ENCODE assay signal across 13 cellular contexts in genomic region chr10:127889605-127890195, GRCh38. TPM values are rescaled to one million over a fixed set of nuclear protein-coding genes. Genes with fewer than 3 reads are reported as not detected.
DNase-seq lines count a peak whose midpoint lies in the region; ATAC-seq and TF ChIP-seq lines count a peak whose summit lies in the region.
"Had no signal": no experiment of that assay in that cellular context is flagged by ENCODE, and none has a peak within 500 bp of the region (broad histone marks: within the 10 kb centered on the region; RNA-seq: fewer than 3 reads in every experiment).

No MANE protein-coding gene starts in this region.

- no peaks in the 10 kb centered on the region for H3K9me3 Mint-ChIP-seq in naive thymus-derived CD4-positive, alpha-beta T cell
- H3K9me3 Mint-ChIP-seq: effector memory CD8-positive, alpha-beta T cell had no signal

- TF ChIP-seq CTCF in Peyer's patch (IDR thresholded peaks at IDR 0.05), result no peak

- peaks cover 6 to 19% (median 8%) of the 10 kb centered on the region in 5 donors for H3K27me3 Mint-ChIP-seq in naive thymus-derived CD4-positive, alpha-beta T cell

- CTCF ChIA-PET in naive thymus-derived CD4-positive, alpha-beta T cell (lab: Charles Lee), result no interaction called here

- ATAC-seq in naive thymus-derived CD4-positive, alpha-beta T cell, result peak; percentile 61
- ATAC-seq in GM21717 (IDR thresholded peaks at IDR 0.05; ENCODE audit: unreplicated experiment) (no peak), HG03175 (IDR thresholded peaks at IDR 0.05; ENCODE audit: unreplicated experiment) (no peak)
- ATAC-seq: effector memory CD8-positive, alpha-beta T cell had no signal

- no peak for TF ChIP-seq POLR2A in Peyer's patch (IDR thresholded peaks at IDR 0.05)

- peak overlapping the region in 3 of 4 donors; percentile 19 to 50 (median 48) for H3K4me3 ChIP-seq in Peyer's patch
- no peak overlapping the region for H3K4me3 ChIP-seq in naive thymus-derived CD4-positive, alpha-beta T cell (ENCODE audit: low read length)
- H3K4me3 ChIP-seq: BLaER1 treated with 17β-estradiol and CSF1 and Interleukin-3, amounts not matched to agents 10 nM and 100 nM had no signal

- H3K36me3 Mint-ChIP-seq in naive thymus-derived CD4-positive, alpha-beta T cell, result no peaks in the 10 kb centered on the region

- peak overlapping the region in 3 of 4 donors; percentile 76 to 93 (median 88) for H3K27ac ChIP-seq in Peyer's patch
- H3K27ac ChIP-seq in naive thymus-derived CD4-positive, alpha-beta T cell (ENCODE audit: low read depth, low read length), result no peak overlapping the region
- H3K27ac ChIP-seq: parathyroid adenoma had no signal

- peak; percentile 38 to 56 for DNase-seq in AML-193 (lab: John Stamatoyannopoulos, UW)
- peak in 1 of 3 donors; percentile 9 for DNase-seq in Peyer's patch
- peak; percentile 31 for DNase-seq in fibroblast of gingiva (ENCODE audit: low read depth)
- DNase-seq in naive thymus-derived CD4-positive, alpha-beta T cell, result no peak
- DNase-seq in HCEC 1CT, result no peak
- DNase-seq in hepatic stellate cell (ENCODE audit: low spot score), result no peak
- DNase-seq: effector memory CD8-positive, alpha-beta T cell; NCI-H2171 had no signal

- H3K4me1 ChIP-seq in Peyer's patch, result peaks cover 0 to 29% (median 2%) of the 10 kb centered on the region in 4 donors
- H3K4me1 ChIP-seq in naive thymus-derived CD4-positive, alpha-beta T cell (ENCODE audit: control insufficient read depth in 2 of 2, insufficient read depth in 2 of 2, low read length in 2 of 2), result no peaks in the 10 kb centered on the region
- H3K4me1 ChIP-seq: parathyroid adenoma had no signal

- no peaks in the 10 kb centered on the region for H3K27me3 ChIP-seq in Peyer's patch
- H3K27me3 ChIP-seq in naive thymus-derived CD4-positive, alpha-beta T cell (ENCODE audit: control insufficient read depth in 2 of 2, insufficient read depth in 2 of 2, low read length in 2 of 2), result no peaks in the 10 kb centered on the region
- H3K27me3 ChIP-seq: BLaER1 treated with 17β-estradiol and CSF1 and Interleukin-3, amounts not matched to agents 10 nM and 100 nM had no signal

- H3K9me3 ChIP-seq in Peyer's patch, result no peaks in the 10 kb centered on the region
- H3K9me3 ChIP-seq in naive thymus-derived CD4-positive, alpha-beta T cell (ENCODE audit: control insufficient read depth in 2 of 3, low read length in 3 of 3), result no peaks in the 10 kb centered on the region
- H3K9me3 ChIP-seq: BLaER1 treated with 17β-estradiol and CSF1 and Interleukin-3, amounts not matched to agents 10 nM and 100 nM had no signal

- POLR2A ChIA-PET in naive thymus-derived CD4-positive, alpha-beta T cell (lab: Charles Lee), result no interaction called here

- no peak overlapping the region for H3K27ac Mint-ChIP-seq in naive thymus-derived CD4-positive, alpha-beta T cell
- H3K27ac Mint-ChIP-seq: effector memory CD8-positive, alpha-beta T cell had no signal

- peaks cover 0 to 1% (median 0%) of the 10 kb centered on the region in 7 donors for H3K4me1 Mint-ChIP-seq in naive thymus-derived CD4-positive, alpha-beta T cell

- intact Hi-C loops in naive thymus-derived CD4-positive, alpha-beta T cell (cut with micrococcal nuclease), result no loop called here

- no peak overlapping the region for H3K4me3 Mint-ChIP-seq in naive thymus-derived CD4-positive, alpha-beta T cell
- H3K4me3 Mint-ChIP-seq: effector memory CD8-positive, alpha-beta T cell had no signal

- no peaks in the 10 kb centered on the region for H3K36me3 ChIP-seq in Peyer's patch
- H3K36me3 ChIP-seq in naive thymus-derived CD4-positive, alpha-beta T cell (ENCODE audit: control insufficient read depth in 2 of 3, insufficient read depth in 3 of 3, low read length in 3 of 3), result no peaks in the 10 kb centered on the region
- H3K36me3 ChIP-seq: BLaER1 treated with 17β-estradiol and CSF1 and Interleukin-3, amounts not matched to agents 10 nM and 100 nM had no signal

RNA-seq across cellular contexts. Expression of gene CLRN3, which starts 3.0 kb away (rescaled TPM):
- total RNA-seq in Peyer's patch, result 100 to 1,000 TPM in 2 of 4 donors, 10 to 100 TPM in 1, 1 to 10 TPM in 1; 7.4 to 215 (median 109) TPM
- not detected for total RNA-seq in naive thymus-derived CD4-positive, alpha-beta T cell
- polyA plus RNA-seq in naive thymus-derived CD4-positive, alpha-beta T cell, result not detected
- polyA plus RNA-seq: urinary bladder had no signal

RNA-seq across cellular contexts. Expression of gene PTPRE, which starts 17.2 kb away (rescaled TPM):
- 10 to 100 TPM; 24.0 to 48.7 (median 35.4) TPM for total RNA-seq in Peyer's patch
- 100 to 1,000 TPM in 1 of 5 experiments, 10 to 100 TPM in 4; 25.4 to 237 (median 29.1) TPM for total RNA-seq in naive thymus-derived CD4-positive, alpha-beta T cell
- polyA plus RNA-seq in naive thymus-derived CD4-positive, alpha-beta T cell, result 1 to 10 TPM; 6.6 to 9.4 TPM

Comparison
In these comparisons a context has a peak if more than half of its experiments do, and no peak if none do; other contexts are left out.
1. DNase-seq: peak in AML-193 (2 of 2) and fibroblast of gingiva (single experiment); none in naive thymus-derived CD4-positive, alpha-beta T cell (0 of 9), HCEC 1CT (single experiment) and hepatic stellate cell (single experiment).
2. RNA of gene CLRN3, which starts 3.0 kb away (total RNA-seq): 7.4 to 215 TPM in Peyer's patch; not detected in naive thymus-derived CD4-positive, alpha-beta T cell; every median in the first group is over 4 times any median in the second.